ENCODE assay signal across 8 cellular contexts in genomic region chr19:49877020-49877878, GRCh38. TPM values are rescaled to one million over a fixed set of nuclear protein-coding genes. Genes with fewer than 3 reads are reported as not detected.
DNase-seq lines count a peak whose midpoint lies in the region; ATAC-seq, FAIRE-seq and TF ChIP-seq lines count a peak whose summit lies in the region.

Gene AKT1S1, minus strand, starts transcription at chr19:49877355. Its CDS starts 4,060 bp downstream, at chr19:49873295.
Gene TBC1D17, plus strand, starts transcription at chr19:49877702. Its CDS starts 22 bp downstream, at chr19:49877724.

- H3K27me3 ChIP-seq in DND-41 (ENCODE audit: insufficient read depth, low read length, poor library complexity) (no peaks in the 10 kb centered on the region), Karpas-422 (ENCODE audit: low read length) (no peaks in the 10 kb centered on the region), esophagus muscularis mucosa (no peaks in the 10 kb centered on the region), muscle layer of colon (ENCODE audit: control insufficient read depth in 1 of 2, insufficient read depth in 2 of 2, low read length in 2 of 2) (no peaks in the 10 kb centered on the region)

- no peaks in the 10 kb centered on the region for H3K9me3 Mint-ChIP-seq in activated T-cell treated with anti-CD3 and anti-CD28 coated beads, Interleukin-2, amount 50 U/mL, for 72 hours

- H2AFZ ChIP-seq in DND-41 (ENCODE audit: low read depth, low read length) (peak within 1 kb of the TSS; percentile 97), Karpas-422 (ENCODE audit: low read length) (peak within 1 kb of the TSS; percentile 62)

- H3K4me3 ChIP-seq in DND-41 (ENCODE audit: low read depth in 1 of 2, low read length in 2 of 2) (peak within 1 kb of the TSS; percentile 78 to 86), Karpas-422 (ENCODE audit: low read length) (peak within 1 kb of the TSS; percentile 84), esophagus muscularis mucosa (peak within 1 kb of the TSS; percentile 83 to 99 (median 98)), muscle layer of colon (ENCODE audit: low read depth in 1 of 2, low read length in 2 of 2) (peak within 1 kb of the TSS; percentile 54 to 94)

- peak within 1 kb of the TSS; percentile 99 for H3K27ac ChIP-seq in DND-41 (ENCODE audit: low read length)
- peak within 1 kb of the TSS; percentile 86 for H3K27ac ChIP-seq in Karpas-422 (ENCODE audit: low read length)
- peak within 1 kb of the TSS; percentile 97 to 100 (median 99) for H3K27ac ChIP-seq in esophagus muscularis mucosa (replicated peaks in 1 of 4)
- H3K27ac ChIP-seq in muscle layer of colon (ENCODE audit: low read depth, low read length), result peak within 1 kb of the TSS; percentile 99

- intact Hi-C loops in esophagus muscularis mucosa (cut with DNase I), result loop anchor here (5.0 kb wide), 1 partner anchor 65 kb away; the partner anchor contains the start of gene FUZ

- peaks cover 2 to 15% of the 10 kb centered on the region in 2 donors for H3K36me3 Mint-ChIP-seq in activated T-cell treated with anti-CD3 and anti-CD28 coated beads, Interleukin-2, amount 50 U/mL, for 72 hours (ENCODE audit: insufficient read depth in 2 of 2)

- peak within 1 kb of the TSS; percentile 93 for H3K27ac Mint-ChIP-seq in activated T-cell treated with anti-CD3 and anti-CD28 coated beads, Interleukin-2, amount 50 U/mL, for 72 hours

- ATAC-seq in DND-41 (ENCODE audit: insufficient read depth, low read depth) (peak; percentile 74), GM21825 (IDR thresholded peaks at IDR 0.05; ENCODE audit: unreplicated experiment) (peak; percentile 53)
- peak; percentile 69 to 78 for ATAC-seq in activated T-cell treated with anti-CD3 and anti-CD28 coated beads, Interleukin-2, amount 50 U/mL, for 72 hours (replicated peaks in 1 of 2)

- under 1% methylated on average over 40 of the region's 61 CpGs for WGBS in esophagus muscularis mucosa

- H3K4me1 ChIP-seq in DND-41 (ENCODE audit: insufficient read depth, low read length), result peaks cover 35% of the 10 kb centered on the region
- peaks cover 25% of the 10 kb centered on the region for H3K4me1 ChIP-seq in Karpas-422 (ENCODE audit: low read length)
- peaks cover 27 to 54% (median 42%) of the 10 kb centered on the region in 4 donors for H3K4me1 ChIP-seq in esophagus muscularis mucosa
- peaks cover 19% of the 10 kb centered on the region for H3K4me1 ChIP-seq in muscle layer of colon (ENCODE audit: insufficient read depth, low read length)

- peaks cover 39% of the 10 kb centered on the region for H3K36me3 ChIP-seq in DND-41 (ENCODE audit: insufficient read depth, low read length)
- peaks cover 16% of the 10 kb centered on the region; the same call in 1 of the 2 replicates for H3K36me3 ChIP-seq in Karpas-422 (ENCODE audit: insufficient read depth, low read length)
- H3K36me3 ChIP-seq in esophagus muscularis mucosa, result peaks cover 23 to 56% (median 50%) of the 10 kb centered on the region in 4 donors
- peaks cover 45% of the 10 kb centered on the region for H3K36me3 ChIP-seq in muscle layer of colon (ENCODE audit: insufficient read depth, low read length)

- no peaks in the 10 kb centered on the region for H3K9me3 ChIP-seq in DND-41 (ENCODE audit: insufficient read depth, low read length, severe bottlenecking)
- no peaks in the 10 kb centered on the region for H3K9me3 ChIP-seq in Karpas-422 (ENCODE audit: low read length)
- no peaks in the 10 kb centered on the region for H3K9me3 ChIP-seq in esophagus muscularis mucosa
- no peaks in the 10 kb centered on the region for H3K9me3 ChIP-seq in muscle layer of colon (ENCODE audit: low read length)

- peak within 1 kb of the TSS; percentile 98 for H3K4me2 ChIP-seq in DND-41 (ENCODE audit: insufficient read depth, low read length)
- H3K4me2 ChIP-seq in Karpas-422 (ENCODE audit: low read depth, low read length, poor library complexity, severe bottlenecking), result peak within 1 kb of the TSS; percentile 75

- TF ChIP-seq CTCF in DND-41 (IDR thresholded peaks at IDR 0.05; ENCODE audit: borderline replicate concordance, extremely low read depth, low read length, poor library complexity, severe bottlenecking) (no peak), esophagus muscularis mucosa (IDR thresholded peaks at IDR 0.05) (no peak)

- H3K79me2 ChIP-seq in DND-41 (ENCODE audit: insufficient read depth, low read length) (peaks cover 39% of the 10 kb centered on the region), Karpas-422 (ENCODE audit: low read length) (peaks cover 30% of the 10 kb centered on the region)

- peak within 1 kb of the TSS; percentile 93 for H3K9ac ChIP-seq in DND-41 (ENCODE audit: low read depth, low read length)
- peak within 1 kb of the TSS; percentile 97 for H3K9ac ChIP-seq in Karpas-422 (ENCODE audit: low read length)
- peak within 1 kb of the TSS; percentile 94 for H3K9ac ChIP-seq in muscle layer of colon (ENCODE audit: low read length)

- no peaks in the 10 kb centered on the region for H3K9me2 ChIP-seq in Karpas-422 (replicated peaks; ENCODE audit: insufficient read depth, low read length)

- peak; percentile 91 for FAIRE-seq in RCC 7860 (lab: Jason Lieb, UNC)

- H4K20me1 ChIP-seq in DND-41 (ENCODE audit: insufficient read depth, low read length), result no peaks in the 10 kb centered on the region; the same call in 1 of the 2 replicates
- H4K20me1 ChIP-seq in Karpas-422 (ENCODE audit: insufficient read depth, low read depth, low read length), result no peaks in the 10 kb centered on the region

- DNase-seq in DND-41, result peak; percentile 99
- DNase-seq in Karpas-422, result peak; percentile 100
- DNase-seq in RCC 7860 (ENCODE audit: low spot score), result peak; percentile 98
- DNase-seq in activated T-cell treated with anti-CD3 and anti-CD28 coated beads, Interleukin-2, amount 50 U/mL, for 72 hours, result peak; percentile 97 to 99
- peak; percentile 100 for DNase-seq in esophagus muscularis mucosa (ENCODE audit: extremely low spot score)
- peak; percentile 94 for DNase-seq in stimulated activated CD8-positive, alpha-beta memory T cell treated with anti-CD3 and anti-CD28 coated beads, Interleukin-7, amount 100 ng/mL, for 24 hours (ENCODE audit: low read depth)

- H3K4me3 Mint-ChIP-seq in activated T-cell treated with anti-CD3 and anti-CD28 coated beads, Interleukin-2, amount 50 U/mL, for 72 hours, result no peak within 1 kb of the TSS

- TF ChIP-seq EP300 in esophagus muscularis mucosa (IDR thresholded peaks at IDR 0.05), result no peak

- H3K4me1 Mint-ChIP-seq in activated T-cell treated with anti-CD3 and anti-CD28 coated beads, Interleukin-2, amount 50 U/mL, for 72 hours (ENCODE audit: low read depth), result peaks cover 37% of the 10 kb centered on the region

- TF ChIP-seq POLR2A in esophagus muscularis mucosa (IDR thresholded peaks at IDR 0.05; ENCODE audit: low read depth), result peak; percentile 94

- no peaks in the 10 kb centered on the region for H3K27me3 Mint-ChIP-seq in activated T-cell treated with anti-CD3 and anti-CD28 coated beads, Interleukin-2, amount 50 U/mL, for 72 hours (ENCODE audit: low read depth)

RNA-seq across cellular contexts. Expression of gene AKT1S1, which starts in this region (rescaled TPM):
- 8.2 and 8.9 TPM in 2 replicates for total RNA-seq in Karpas-422 (2014; rRNA removed; shearing (Covaris generic); ENCODE audit: low replicate concordance)
- total RNA-seq in activated T-cell treated with anti-CD3 and anti-CD28 coated beads, Interleukin-2, amount 50 U/mL, for 72 hours, result 10 to 100 TPM; 30.5 to 36.6 TPM
- total RNA-seq in esophagus muscularis mucosa, result 10 to 100 TPM; 15.4 to 30.6 (median 21.9) TPM

RNA-seq across cellular contexts. Expression of gene TBC1D17, which starts in this region (rescaled TPM):
- 13.6 and 17.8 TPM in 2 replicates for total RNA-seq in Karpas-422 (2014; rRNA removed; shearing (Covaris generic); ENCODE audit: low replicate concordance)
- total RNA-seq in activated T-cell treated with anti-CD3 and anti-CD28 coated beads, Interleukin-2, amount 50 U/mL, for 72 hours, result 10 to 100 TPM; 47.9 to 53.9 TPM
- 10 to 100 TPM; 35.1 to 60.9 (median 44.0) TPM for total RNA-seq in esophagus muscularis mucosa

Comparison
In these comparisons a context has a peak if more than half of its experiments do, and no peak if none do; other contexts are left out.
1. Peak in every context shown above with its lines: DNase-seq, ATAC-seq, H3K4me3 ChIP-seq and H3K27ac ChIP-seq.